8 cellular contexts compared by ENCODE assay signal in genomic region chr9:112348257-112348992, GRCh38. TPM values are rescaled to one million over a fixed set of nuclear protein-coding genes. Genes with fewer than 3 reads are reported as not detected.
A peak's percentile ranks its signal among the peaks of the same experiment; 100 is the strongest.
DNase-seq lines count a peak whose midpoint lies in the region; ATAC-seq and TF ChIP-seq lines count a peak whose summit lies in the region.

No MANE protein-coding gene starts in this region.

- TF ChIP-seq CTCF in endothelial cell (IDR thresholded peaks at IDR 0.05; ENCODE audit: unreplicated experiment) (no peak), mucosa of descending colon (IDR thresholded peaks at IDR 0.05) (no peak)

- no peaks in the 10 kb centered on the region for H3K9me3 ChIP-seq in CD4-positive, CD25-positive, alpha-beta regulatory T cell (ENCODE audit: control insufficient read depth in 2 of 2, low read length in 2 of 2)
- no peaks in the 10 kb centered on the region for H3K9me3 ChIP-seq in mucosa of descending colon

- H3K36me3 ChIP-seq in CD4-positive, CD25-positive, alpha-beta regulatory T cell (ENCODE audit: control insufficient read depth, insufficient read depth, low read length) = no peaks in the 10 kb centered on the region
- no peaks in the 10 kb centered on the region for H3K36me3 ChIP-seq in mucosa of descending colon (ENCODE audit: low read depth)

- no peak overlapping the region for H3K27ac ChIP-seq in CD4-positive, CD25-positive, alpha-beta regulatory T cell (ENCODE audit: insufficient read depth, low read length, poor library complexity, severe bottlenecking)

- peak overlapping the region in 3 of 4 donors; percentile 12 to 87 (median 72) for H3K4me3 Mint-ChIP-seq in CD4-positive, CD25-positive, alpha-beta regulatory T cell
- H3K4me3 Mint-ChIP-seq in endothelial cell (ENCODE audit: unreplicated experiment) = no peak overlapping the region

- intact Hi-C loops in mucosa of descending colon (cut with DNase I, micrococcal nuclease) = no loop called here

- H3K27me3 Mint-ChIP-seq in CD4-positive, CD25-positive, alpha-beta regulatory T cell = peaks cover 24% of the 10 kb centered on the region
- no peaks in the 10 kb centered on the region for H3K27me3 Mint-ChIP-seq in endothelial cell (ENCODE audit: unreplicated experiment)

- H3K36me3 Mint-ChIP-seq in CD4-positive, CD25-positive, alpha-beta regulatory T cell = no peaks in the 10 kb centered on the region
- H3K36me3 Mint-ChIP-seq in endothelial cell (ENCODE audit: low read depth, unreplicated experiment) = no peaks in the 10 kb centered on the region

- H3K4me1 ChIP-seq in CD4-positive, CD25-positive, alpha-beta regulatory T cell (ENCODE audit: control insufficient read depth, insufficient read depth, low read length, poor library complexity, severe bottlenecking) = peaks cover 9% of the 10 kb centered on the region
- H3K4me1 ChIP-seq in mucosa of descending colon (ENCODE audit: low read depth) = peaks cover 7% of the 10 kb centered on the region

- peaks cover 0 to 13% (median 2%) of the 10 kb centered on the region in 4 donors for H3K4me1 Mint-ChIP-seq in CD4-positive, CD25-positive, alpha-beta regulatory T cell
- peaks cover 11% of the 10 kb centered on the region for H3K4me1 Mint-ChIP-seq in endothelial cell (ENCODE audit: unreplicated experiment)

- no peaks in the 10 kb centered on the region for H3K27me3 ChIP-seq in CD4-positive, CD25-positive, alpha-beta regulatory T cell (ENCODE audit: control insufficient read depth, insufficient read depth, low read length)

- H3K4me3 ChIP-seq in CD4-positive, CD25-positive, alpha-beta regulatory T cell (ENCODE audit: low read depth, low read length) = peak overlapping the region; percentile 74
- H3K4me3 ChIP-seq in mucosa of descending colon = no peak overlapping the region

- peaks cover 0 to 1% (median 0%) of the 10 kb centered on the region in 7 donors for H3K9me3 Mint-ChIP-seq in CD4-positive, CD25-positive, alpha-beta regulatory T cell
- H3K9me3 Mint-ChIP-seq in endothelial cell (ENCODE audit: unreplicated experiment) = no peaks in the 10 kb centered on the region

- DNase-seq in CD4-positive, CD25-positive, alpha-beta regulatory T cell = peak; percentile 36 to 86 (median 56)
- DNase-seq in LHCN-M2 (ENCODE audit: low read depth) (peak; percentile 64), endothelial cell (ENCODE audit: low spot score) (peak; percentile 27), mucosa of descending colon (peak; percentile 94 to 96 (median 94)), HPDE6-E6E7 (ENCODE audit: extremely low spot score) (no peak)
- DNase-seq in activated CD8-positive, alpha-beta memory T cell treated with anti-CD3 and anti-CD28 coated beads, Interleukin-2, amount 50 U/mL, for 4 hours = peak; percentile 78
- DNase-seq in stimulated activated CD8-positive, alpha-beta memory T cell treated with anti-CD3 and anti-CD28 coated beads, Interleukin-15, amount 100 ng/mL, for 4 hours (ENCODE audit: low read depth in 2 of 2) = peak; percentile 39 to 56

- ATAC-seq in CD4-positive, CD25-positive, alpha-beta regulatory T cell (ENCODE audit: low read depth in 2 of 2) = peak; percentile 22 to 47
- ATAC-seq in mucosa of descending colon = peak; percentile 99
- ATAC-seq in GM19324 (IDR thresholded peaks at IDR 0.05; ENCODE audit: low FRiP score, unreplicated experiment) = no peak

- H3K27ac Mint-ChIP-seq in CD4-positive, CD25-positive, alpha-beta regulatory T cell = peak overlapping the region in 2 of 3 donors; percentile 13 to 42
- H3K27ac Mint-ChIP-seq in endothelial cell (ENCODE audit: unreplicated experiment) = peak overlapping the region; percentile 58

RNA-seq across cellular contexts. Expression of gene PTBP3, which starts 15.0 kb away (rescaled TPM):
- total RNA-seq in CD4-positive, CD25-positive, alpha-beta regulatory T cell = 144 TPM
- polyA plus RNA-seq in CD4-positive, CD25-positive, alpha-beta regulatory T cell = 10 to 100 TPM; 49.5 to 56.8 (median 52.8) TPM
- 31.7 and 35.7 TPM in 2 replicates for total RNA-seq in LHCN-M2 (2014; rRNA removed)
- polyA plus RNA-seq in LHCN-M2 (2012) = 9.1 TPM
- total RNA-seq in endothelial cell (ENCODE audit: unreplicated experiment) = 94.0 TPM
- 100 to 1,000 TPM in 2 of 3 donors, 10 to 100 TPM in 1; 69.3 to 132 (median 125) TPM for total RNA-seq in mucosa of descending colon

RNA-seq across cellular contexts. Expression of gene HSDL2, which starts 31.5 kb away (rescaled TPM):
- 15.3 TPM for total RNA-seq in CD4-positive, CD25-positive, alpha-beta regulatory T cell
- 10 to 100 TPM; 19.5 to 30.4 (median 23.2) TPM for polyA plus RNA-seq in CD4-positive, CD25-positive, alpha-beta regulatory T cell
- total RNA-seq in LHCN-M2 (2014; rRNA removed) = 43.3 and 45.8 TPM in 2 replicates
- polyA plus RNA-seq in LHCN-M2 (2012) = 19.2 TPM
- 7.9 TPM for total RNA-seq in endothelial cell (ENCODE audit: unreplicated experiment)
- total RNA-seq in mucosa of descending colon = 10 to 100 TPM; 35.7 to 40.8 (median 38.1) TPM
